In the genomic region with DNA sequence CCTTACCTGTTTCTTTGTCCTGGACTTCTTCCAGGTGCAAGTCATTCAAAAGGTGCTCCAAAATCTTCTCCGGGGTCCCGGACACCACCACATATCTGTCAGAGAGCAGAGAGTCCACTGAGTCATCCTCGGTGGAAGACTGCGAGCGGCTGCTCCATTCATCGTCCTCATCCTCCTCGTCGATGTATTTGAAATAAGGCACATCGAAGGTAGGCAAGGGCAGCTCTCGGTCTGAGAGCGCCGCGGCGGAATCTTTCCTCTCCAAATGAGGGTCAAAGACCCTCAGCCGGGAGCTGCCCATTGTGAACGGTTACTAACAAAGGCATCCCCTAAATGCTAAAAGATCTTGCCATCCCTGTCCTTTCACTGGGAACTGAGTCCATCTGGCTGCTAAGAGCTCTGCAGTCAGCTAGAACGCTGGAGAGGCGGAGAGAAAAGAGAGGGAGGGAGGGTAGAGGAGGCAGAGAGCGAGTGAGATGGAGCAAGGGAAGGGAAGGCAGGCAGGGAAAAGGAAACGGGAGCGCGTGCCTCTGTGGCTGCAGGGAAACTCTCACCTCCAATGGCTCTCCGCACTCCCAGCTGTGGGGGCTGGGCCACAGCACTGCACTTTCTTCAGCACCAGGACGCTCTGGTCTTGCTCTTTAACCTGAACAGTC, we compare ENCODE assay signal across 9 cellular contexts.
DNase-seq lines count a peak whose midpoint lies in the region; ATAC-seq and TF ChIP-seq lines count a peak whose summit lies in the region.
"Had no signal": no experiment of that assay in that cellular context is flagged by ENCODE, and none has a peak within 500 bp of the region (broad histone marks: within the 10 kb centered on the region; RNA-seq: fewer than 3 reads in every experiment).

No MANE protein-coding gene starts in this region.

- H3K4me3 Mint-ChIP-seq in T-cell = no peak overlapping the region
- no peak overlapping the region for H3K4me3 Mint-ChIP-seq in activated T-helper 17 cell treated with anti-CD3 and anti-CD28 coated beads, Interleukin-2, amount 50 U/mL, for 72 hours

- H3K9me3 Mint-ChIP-seq in T-cell = no peaks in the 10 kb centered on the region
- H3K9me3 Mint-ChIP-seq in activated T-helper 17 cell treated with anti-CD3 and anti-CD28 coated beads, Interleukin-2, amount 50 U/mL, for 72 hours = no peaks in the 10 kb centered on the region

- CTCF ChIA-PET in T-cell (lab: Charles Lee) = no interaction called here

- peak overlapping the region; percentile 20 to 40 for H3K4me3 ChIP-seq in esophagus (ENCODE audit: low read depth in 1 of 2, low read length in 2 of 2)
- no peak overlapping the region for H3K4me3 ChIP-seq in thyroid gland (replicated peaks in 1 of 3)

- no peak overlapping the region for H3K27ac Mint-ChIP-seq in T-cell
- H3K27ac Mint-ChIP-seq in activated T-helper 17 cell treated with anti-CD3 and anti-CD28 coated beads, Interleukin-2, amount 50 U/mL, for 72 hours = no peak overlapping the region

- TF ChIP-seq POLR2A in thyroid gland (IDR thresholded peaks at IDR 0.05) = no peak

- H3K36me3 ChIP-seq in esophagus (ENCODE audit: control insufficient read depth in 2 of 2, insufficient read depth in 2 of 2, low read length in 1 of 2) (peaks cover 3 to 6% of the 10 kb centered on the region in 2 donors), thyroid gland (no peaks in the 10 kb centered on the region)

- peaks cover 0 to under 1% of the 10 kb centered on the region in 2 donors for H3K27me3 Mint-ChIP-seq in T-cell
- peaks cover 3% of the 10 kb centered on the region for H3K27me3 Mint-ChIP-seq in activated T-helper 17 cell treated with anti-CD3 and anti-CD28 coated beads, Interleukin-2, amount 50 U/mL, for 72 hours

- no peaks in the 10 kb centered on the region for H3K27me3 ChIP-seq in esophagus (ENCODE audit: control insufficient read depth in 1 of 2, insufficient read depth in 2 of 2, low read length in 2 of 2)
- no peaks in the 10 kb centered on the region for H3K27me3 ChIP-seq in thyroid gland

- no peak for ATAC-seq in T-cell (replicated peaks in 1 of 4)
- no peak for ATAC-seq in activated T-helper 17 cell treated with anti-CD3 and anti-CD28 coated beads, Interleukin-2, amount 50 U/mL, for 72 hours (replicated peaks)

- DNase-seq in NCI-H1694 treated with DMSO at 0.1 percent for 48 hours (lab: John Stamatoyannopoulos, UW) (peak; percentile 94), medulla oblongata (ENCODE audit: extremely low spot score) (peak; percentile 87), thyroid gland (peak; percentile 54 to 56), NCI-H187 treated with DMSO at 0.1 percent for 48 hours (lab: John Stamatoyannopoulos, UW) (no peak), T-cell (no peak), mesenteric fat pad (ENCODE audit: low spot score) (no peak)
- DNase-seq: KBM-7 had no signal

- H3K4me1 ChIP-seq in esophagus (ENCODE audit: control insufficient read depth in 2 of 2, insufficient read depth in 2 of 2, low read length in 1 of 2) (peaks cover 0 to 5% of the 10 kb centered on the region in 2 donors), thyroid gland (peaks cover 10 to 14% of the 10 kb centered on the region in 2 donors)

- H3K27ac ChIP-seq in esophagus (ENCODE audit: low read depth in 2 of 2, low read length in 1 of 2) (peak overlapping the region; percentile 33 to 61), thyroid gland (no peak overlapping the region)

- H3K9me3 ChIP-seq in esophagus (ENCODE audit: control insufficient read depth in 2 of 2, insufficient read depth in 1 of 2, low read depth in 1 of 2, low read length in 1 of 2) (no peaks in the 10 kb centered on the region), thyroid gland (no peaks in the 10 kb centered on the region)

- no peaks in the 10 kb centered on the region for H3K4me1 Mint-ChIP-seq in T-cell
- no peaks in the 10 kb centered on the region for H3K4me1 Mint-ChIP-seq in activated T-helper 17 cell treated with anti-CD3 and anti-CD28 coated beads, Interleukin-2, amount 50 U/mL, for 72 hours

- intact Hi-C loops in thyroid gland (cut with DNase I) = no loop called here

- WGBS in esophagus, 2 donors = 33 to 39% methylated on average over 24 of the region's 24 CpGs
- WGBS in thyroid gland, 2 donors = 26 to 28% methylated on average over 24 of the region's 24 CpGs

- no peaks in the 10 kb centered on the region for H3K36me3 Mint-ChIP-seq in T-cell
- no peaks in the 10 kb centered on the region for H3K36me3 Mint-ChIP-seq in activated T-helper 17 cell treated with anti-CD3 and anti-CD28 coated beads, Interleukin-2, amount 50 U/mL, for 72 hours (ENCODE audit: low read depth)

- POLR2A ChIA-PET in T-cell (lab: Charles Lee) = no interaction called here

- TF ChIP-seq CTCF in thyroid gland (IDR thresholded peaks at IDR 0.05) = no peak

Comparison
In these comparisons a context has a peak if more than half of its experiments do, and no peak if none do; other contexts are left out.
1. DNase-seq: peak in NCI-H1694 treated with DMSO at 0.1 percent for 48 hours (single experiment), medulla oblongata (single experiment) and thyroid gland (2 of 2); none in NCI-H187 treated with DMSO at 0.1 percent for 48 hours (single experiment), T-cell (0 of 34) and mesenteric fat pad (single experiment).
2. H3K27ac ChIP-seq: peak in esophagus (2 of 2); none in thyroid gland (0 of 3).
3. H3K4me3 ChIP-seq: peak in esophagus (2 of 2); none in thyroid gland (0 of 3).